Comparison of ENCODE assay signal across 8 cellular contexts in genomic region chr2:25951071-25951547, GRCh38. TPM values are rescaled to one million over a fixed set of nuclear protein-coding genes. Genes with fewer than 3 reads are reported as not detected.
DNase-seq lines count a peak whose midpoint lies in the region; ATAC-seq, FAIRE-seq and TF ChIP-seq lines count a peak whose summit lies in the region.

No MANE protein-coding gene starts in this region.

- CTCF ChIA-PET in AG04449 (lab: Yijun Ruan, JAX): interaction anchor here (0.6 to 15.1 kb wide), 46 partner anchors 9 to 627 kb away, joined by 3 to 247 read pairs (median 4); partner anchors contain the start of gene RAB10
- CTCF ChIA-PET in activated naive CD4-positive, alpha-beta T cell treated with anti-CD3 and anti-CD28 coated beads, Interleukin-2, amount 10 ng/mL, durations not matched to agents 7 days and 5 days (lab: Charles Lee): interaction anchor here (0.7 to 3.9 kb wide), 22 partner anchors 8 to 504 kb away, joined by 3 to 37 read pairs (median 4); no protein-coding TSS in a partner anchor

- no peaks in the 10 kb centered on the region for H3K36me3 Mint-ChIP-seq in activated naive CD4-positive, alpha-beta T cell treated with anti-CD3 and anti-CD28 coated beads, Interleukin-2, amount 10 ng/mL, durations not matched to agents 7 days and 5 days

- POLR2A ChIA-PET in AG04449 (lab: Yijun Ruan, JAX): no interaction called here

- no peaks in the 10 kb centered on the region for H3K9me3 Mint-ChIP-seq in activated naive CD4-positive, alpha-beta T cell treated with anti-CD3 and anti-CD28 coated beads, Interleukin-2, amount 10 ng/mL, durations not matched to agents 7 days and 5 days

- peaks cover 7% of the 10 kb centered on the region for H3K27me3 Mint-ChIP-seq in activated naive CD4-positive, alpha-beta T cell treated with anti-CD3 and anti-CD28 coated beads, Interleukin-2, amount 10 ng/mL, durations not matched to agents 7 days and 5 days

- WGBS in pancreas, 2 donors: 1 to 4% methylated on average over 11 of the region's 11 CpGs

- no peaks in the 10 kb centered on the region for H3K36me3 ChIP-seq in pancreas
- H3K36me3 ChIP-seq in tibial artery: peaks cover 0 to 39% (median 2%) of the 10 kb centered on the region in 3 donors

- no peaks in the 10 kb centered on the region for H3K4me1 ChIP-seq in pancreas
- H3K4me1 ChIP-seq in tibial artery: no peaks in the 10 kb centered on the region

- H3K9me3 ChIP-seq in pancreas: no peaks in the 10 kb centered on the region
- no peaks in the 10 kb centered on the region for H3K9me3 ChIP-seq in tibial artery

- intact Hi-C loops in pancreas (cut with DNase I): loop anchor here in 1 of 3 donors (5.0 kb wide), 1 partner anchor 191 kb away; no protein-coding TSS in a partner anchor
- intact Hi-C loops in tibial artery (cut with DNase I; ENCODE audit: low total_unique reads): loop anchor here (5.0 kb wide), 1 partner anchor 196 kb away; no protein-coding TSS in a partner anchor

- H3K4me3 ChIP-seq in AG04449 (ENCODE audit: low read depth, low read length) (no peak overlapping the region), pancreas (peak overlapping the region in 2 of 4 donors; percentile 3 to 30), tibial artery (no peak overlapping the region)

- DNase-seq in AG04449 (ENCODE audit: low read depth, low spot score) (peak; percentile 17), NCI-H1105 (lab: John Stamatoyannopoulos, UW) (peak; percentile 70), SKM-1 (lab: John Stamatoyannopoulos, UW; ENCODE audit: unreplicated experiment) (peak; percentile 39), glomerular endothelial cell (ENCODE audit: extremely low read depth, low read depth, low spot score) (peak; percentile 86), pancreas (peak; percentile 82 to 93 (median 88)), tibial artery (peak; percentile 42 to 79)
- peak; percentile 80 for DNase-seq in activated naive CD4-positive, alpha-beta T cell treated with anti-CD3 and anti-CD28 coated beads, Interleukin-2, amount 10 ng/mL, durations not matched to agents 7 days and 5 days

- no peak overlapping the region for H3K4me3 Mint-ChIP-seq in activated naive CD4-positive, alpha-beta T cell treated with anti-CD3 and anti-CD28 coated beads, Interleukin-2, amount 10 ng/mL, durations not matched to agents 7 days and 5 days

- no peaks in the 10 kb centered on the region for H3K4me1 Mint-ChIP-seq in activated naive CD4-positive, alpha-beta T cell treated with anti-CD3 and anti-CD28 coated beads, Interleukin-2, amount 10 ng/mL, durations not matched to agents 7 days and 5 days

- H3K27ac Mint-ChIP-seq in activated naive CD4-positive, alpha-beta T cell treated with anti-CD3 and anti-CD28 coated beads, Interleukin-2, amount 10 ng/mL, durations not matched to agents 7 days and 5 days: no peak overlapping the region

- ATAC-seq in GM19324 (IDR thresholded peaks at IDR 0.05; ENCODE audit: low FRiP score, unreplicated experiment): peak; percentile 45
- ATAC-seq in pancreas: peak; percentile 97 to 100 (median 99)

- no peak for FAIRE-seq in pancreas (lab: Jason Lieb, UNC)

- no peak overlapping the region for H3K27ac ChIP-seq in pancreas
- H3K27ac ChIP-seq in tibial artery: no peak overlapping the region

- H3K27me3 ChIP-seq in pancreas: no peaks in the 10 kb centered on the region
- no peaks in the 10 kb centered on the region for H3K27me3 ChIP-seq in tibial artery

- TF ChIP-seq CTCF in AG04449 (IDR thresholded peaks at IDR 0.05; ENCODE audit: insufficient read depth, low read length, missing control alignments): peak; percentile 95
- peak; percentile 87 to 91 (median 88) for TF ChIP-seq CTCF in pancreas (IDR thresholded peaks at IDR 0.05)
- TF ChIP-seq CTCF in tibial artery (IDR thresholded peaks at IDR 0.05): peak; percentile 92

RNA-seq across cellular contexts. Expression of gene KIF3C, which starts 31.2 kb away (rescaled TPM):
- total RNA-seq in glomerular endothelial cell: 30.7 and 43.6 TPM in 2 replicates
- 1 to 10 TPM in 5 of 6 donors, under 1 TPM in 1; 0.38 to 8.2 (median 2.0) TPM for total RNA-seq in pancreas
- 1 to 10 TPM; 1.6 to 4.6 TPM for polyA plus RNA-seq in pancreas

Comparison
In these comparisons a context has a peak if more than half of its experiments do, and no peak if none do; other contexts are left out.
1. DNase-seq: peak in every context shown above with its lines; median percentile 88 in pancreas; 86 in glomerular endothelial cell; 80 in activated naive CD4-positive, alpha-beta T cell treated with anti-CD3 and anti-CD28 coated beads, Interleukin-2, amount 10 ng/mL, durations not matched to agents 7 days and 5 days; 70 in NCI-H1105; 60 in tibial artery; 39 in SKM-1; 17 in AG04449.